ENCODE assay signal across 25 cellular contexts in genomic region chr19:493391-494170, GRCh38. TPM values are rescaled to one million over a fixed set of nuclear protein-coding genes. Genes with fewer than 3 reads are reported as not detected.
DNase-seq lines count a peak whose midpoint lies in the region; ATAC-seq, FAIRE-seq and TF ChIP-seq lines count a peak whose summit lies in the region.
"Had no signal": no experiment of that assay in that cellular context is flagged by ENCODE, and none has a peak within 500 bp of the region (broad histone marks: within the 10 kb centered on the region; RNA-seq: fewer than 3 reads in every experiment).

No MANE protein-coding gene starts in this region.

- TF ChIP-seq EP300 in K562 (IDR thresholded peaks at IDR 0.05; ENCODE audit: low read length): no peak

- no peak overlapping the region for H2AFZ ChIP-seq in K562 (ENCODE audit: low read depth, low read length)
- H2AFZ ChIP-seq in smooth muscle cell (ENCODE audit: low read depth): no peak overlapping the region

- H3K4me1 Mint-ChIP-seq in natural killer cell: peaks cover 0 to 11% of the 10 kb centered on the region in 2 donors
- no peaks in the 10 kb centered on the region for H3K4me1 Mint-ChIP-seq in MCF 10A (ENCODE audit: insufficient read depth, unreplicated experiment)

- H3K4me2 ChIP-seq in K562 (ENCODE audit: insufficient read depth, low read length): no peak overlapping the region
- H3K4me2 ChIP-seq in smooth muscle cell: no peak overlapping the region
- H3K4me2 ChIP-seq: BLaER1 had no signal

- TF ChIP-seq RAD21 in K562 (CRISPR knock-in tag; conservative IDR thresholded peaks at IDR 0.05 in 1 of 2, IDR thresholded peaks at IDR 0.05 in 1 of 2): no peak

- H3K4me3 ChIP-seq in right cardiac atrium (ENCODE audit: low read length) (no peak overlapping the region), K562 (no peak overlapping the region), smooth muscle cell (no peak overlapping the region)
- H3K4me3 ChIP-seq: BLaER1, esophagus muscularis mucosa, left ventricle myocardium inferior, prostate gland had no signal

- no peak for TF ChIP-seq POLR2A in K562 (conservative IDR thresholded peaks at IDR 0.05)

- in situ Hi-C loops in K562 (cut with MboI): no loop called here

- no peak for FAIRE-seq in K562 (lab: Jason Lieb, UNC)
- FAIRE-seq in GM19239 (lab: Jason Lieb, UNC): no peak

- BruUV-seq in K562 (replicated peaks; lab: Mats Ljungman, UMichigan): no TSS peak
- no TSS peak for BruUV-seq in MCF 10A (replicated peaks; lab: Mats Ljungman, UMichigan)

- DNase-seq in right cardiac atrium (peak in 2 of 3 donors; percentile 40 to 67), left ventricle myocardium superior (no peak), K562 (ENCODE audit: extremely low read depth in 1 of 4, low spot score in 3 of 4) (no peak), natural killer cell (no peak), smooth muscle cell (lab: John Stamatoyannopoulos, UW; ENCODE audit: unreplicated experiment) (no peak), MCF 10A (ENCODE audit: unreplicated experiment) (no peak), GM19239 (ENCODE audit: insufficient read length, low spot score) (no peak)
- DNase-seq in stimulated activated naive CD4-positive, alpha-beta T cell (lab: John Stamatoyannopoulos, UW): no peak
- DNase-seq: activated CD4-positive, alpha-beta T cell treated with anti-CD3 and anti-CD28 coated beads for 48 hours; effector CD8-positive, alpha-beta T cell; foreskin melanocyte; HFFc6; hippocampal formation; left ventricle myocardium inferior; NCI-H1048; NCI-H1930; NCI-H526 treated with DMSO at 0.1 percent for 48 hours; substantia nigra had no signal

- no peak overlapping the region for H3K4me3 Mint-ChIP-seq in natural killer cell
- no peak overlapping the region for H3K4me3 Mint-ChIP-seq in MCF 10A (ENCODE audit: unreplicated experiment)
- H3K4me3 Mint-ChIP-seq: activated CD8-positive, alpha-beta memory T cell treated with anti-CD3 and anti-CD28 coated beads, Interleukin-2, amount 10 ng/mL, durations not matched to agents 7 days and 5 days; HFFc6; T-helper 1 cell treated with Interleukin-12 subunit alpha and Interleukin-12 subunit beta and Interleukin-4 antibody, amounts not matched to agents 30 μg/mL and 1 μg/mL, for 36 hours had no signal

- no peaks in the 10 kb centered on the region for H3K9me3 ChIP-seq in right cardiac atrium (ENCODE audit: control insufficient read depth, low read length)
- H3K9me3 ChIP-seq in K562 (replicated peaks; ENCODE audit: control insufficient read depth, insufficient read depth, low read depth, low read length): no peaks in the 10 kb centered on the region
- H3K9me3 ChIP-seq in smooth muscle cell (replicated peaks; ENCODE audit: low read depth): no peaks in the 10 kb centered on the region
- H3K9me3 ChIP-seq: esophagus muscularis mucosa, left ventricle myocardium inferior, prostate gland had no signal

- H3K27me3 ChIP-seq in right cardiac atrium (ENCODE audit: control insufficient read depth, insufficient read depth) (no peaks in the 10 kb centered on the region), K562 (ENCODE audit: control insufficient read depth in 2 of 2, insufficient read depth in 2 of 2, low read length in 2 of 2) (no peaks in the 10 kb centered on the region), smooth muscle cell (ENCODE audit: low read depth) (peaks cover 21% of the 10 kb centered on the region)

- H3K27ac ChIP-seq in right cardiac atrium (ENCODE audit: low read length) (no peak overlapping the region), K562 (ENCODE audit: extremely low read depth, low read depth, low read length) (no peak overlapping the region), smooth muscle cell (ENCODE audit: low read depth) (no peak overlapping the region)
- H3K27ac ChIP-seq: BLaER1, esophagus muscularis mucosa, left ventricle myocardium inferior, prostate gland, RWPE1 had no signal

- H4K20me1 ChIP-seq in K562 (replicated peaks; ENCODE audit: control insufficient read depth, insufficient read depth, low read length): no peaks in the 10 kb centered on the region
- H4K20me1 ChIP-seq in smooth muscle cell (ENCODE audit: low read depth): no peaks in the 10 kb centered on the region
- H4K20me1 ChIP-seq: BLaER1 had no signal

- intact Hi-C loops in right cardiac atrium (cut with DNase I): no loop called here
- intact Hi-C loops in left ventricle myocardium superior (cut with micrococcal nuclease): no loop called here
- intact Hi-C loops in K562 (cut with micrococcal nuclease): no loop called here
- intact Hi-C loops in natural killer cell (cut with micrococcal nuclease): no loop called here
- intact Hi-C loops in MCF 10A (cut with micrococcal nuclease): no loop called here

- H3K9ac ChIP-seq in K562 (ENCODE audit: insufficient read depth in 1 of 2, low read depth in 2 of 2, low read length in 2 of 2): no peak overlapping the region
- no peak overlapping the region for H3K9ac ChIP-seq in smooth muscle cell (ENCODE audit: low read depth)
- H3K9ac ChIP-seq: BLaER1 had no signal

- peaks cover 5% of the 10 kb centered on the region for H3F3A ChIP-seq in smooth muscle cell (ENCODE audit: low read depth)

- H3K4me1 ChIP-seq in right cardiac atrium (ENCODE audit: control insufficient read depth, insufficient read depth, low read length) (no peaks in the 10 kb centered on the region), K562 (replicated peaks in 1 of 2; ENCODE audit: control insufficient read depth in 2 of 2, insufficient read depth in 2 of 2, low read length in 2 of 2) (peaks cover 0 to 69% of the 10 kb centered on the region in 2 experiments; a peak in 3 of 5 replicates), smooth muscle cell (ENCODE audit: low read depth) (peaks cover 8% of the 10 kb centered on the region)
- H3K4me1 ChIP-seq: prostate gland had no signal

- CTCF ChIA-PET in K562 (lab: Yijun Ruan, JAX; ENCODE audit: low intra/inter-chr PET ratio): no interaction called here
- CTCF ChIA-PET in MCF 10A (lab: Yijun Ruan, JAX): no interaction called here

- peaks cover 0 to 6% of the 10 kb centered on the region in 2 donors for H3K27me3 Mint-ChIP-seq in natural killer cell (ENCODE audit: low read depth in 2 of 2)
- peaks cover 9% of the 10 kb centered on the region for H3K27me3 Mint-ChIP-seq in MCF 10A (ENCODE audit: insufficient read depth, unreplicated experiment)

- H3K36me3 Mint-ChIP-seq in natural killer cell (no peaks in the 10 kb centered on the region), MCF 10A (ENCODE audit: insufficient read depth, unreplicated experiment) (peaks cover 10% of the 10 kb centered on the region)

- H3K9me1 ChIP-seq in K562 (ENCODE audit: control insufficient read depth, insufficient read depth, low read length): no peaks in the 10 kb centered on the region

- peaks cover 2% of the 10 kb centered on the region; the same call in 1 of the 3 replicates for H3K79me2 ChIP-seq in K562 (ENCODE audit: control insufficient read depth, insufficient read depth, low read length)
- H3K79me2 ChIP-seq in smooth muscle cell (ENCODE audit: low read depth): no peaks in the 10 kb centered on the region

- WGBS in right cardiac atrium: 59% methylated on average over 23 of the region's 23 CpGs
- WGBS in K562 (ENCODE audit: insufficient coverage, low coverage, missing lambda C conversion rate): 70% methylated on average over 10 of the region's 23 CpGs
- WGBS in smooth muscle cell (ENCODE audit: low lambda C conversion rate): 88% methylated on average over 23 of the region's 23 CpGs

- POLR2A ChIA-PET in K562 (lab: Yijun Ruan, JAX): no interaction called here
- POLR2A ChIA-PET in MCF 10A (lab: Yijun Ruan, JAX): no interaction called here

- TF ChIP-seq CTCF in K562 (IDR thresholded peaks at IDR 0.05 in 2 of 3, conservative IDR thresholded peaks at IDR 0.05 in 1 of 3; ENCODE audit: insufficient read depth in 2 of 3, low read depth in 1 of 3, low read length in 3 of 3) (no peak), natural killer cell (IDR thresholded peaks at IDR 0.05) (no peak), smooth muscle cell (IDR thresholded peaks at IDR 0.05; ENCODE audit: borderline replicate concordance, insufficient read depth, poor library complexity, severe bottlenecking) (no peak), MCF 10A (IDR thresholded peaks at IDR 0.05; ENCODE audit: unreplicated experiment) (no peak)

- ATAC-seq in right cardiac atrium (no peak), left ventricle myocardium superior (no peak), K562 (no peak), natural killer cell (no peak)
- ATAC-seq: activated CD8-positive, alpha-beta memory T cell treated with anti-CD3 and anti-CD28 coated beads, Interleukin-2, amount 10 ng/mL, durations not matched to agents 7 days and 5 days had no signal

- H3K9me3 Mint-ChIP-seq in natural killer cell (no peaks in the 10 kb centered on the region), MCF 10A (ENCODE audit: unreplicated experiment) (peaks cover 9% of the 10 kb centered on the region)

- H3K27ac Mint-ChIP-seq in natural killer cell (peak overlapping the region; percentile 1), MCF 10A (ENCODE audit: low read depth, unreplicated experiment) (no peak overlapping the region)
- H3K27ac Mint-ChIP-seq: activated CD8-positive, alpha-beta memory T cell treated with anti-CD3 and anti-CD28 coated beads, Interleukin-2, amount 10 ng/mL, durations not matched to agents 7 days and 5 days; HFFc6; T-helper 1 cell treated with Interleukin-12 subunit alpha and Interleukin-12 subunit beta and Interleukin-4 antibody, amounts not matched to agents 30 μg/mL and 1 μg/mL, for 36 hours had no signal

- no peaks in the 10 kb centered on the region for H3K36me3 ChIP-seq in K562 (ENCODE audit: control insufficient read depth, insufficient read depth, low read length)
- H3K36me3 ChIP-seq in smooth muscle cell (ENCODE audit: low read depth): no peaks in the 10 kb centered on the region
- H3K36me3 ChIP-seq: BLaER1, esophagus muscularis mucosa, left ventricle myocardium inferior, prostate gland had no signal

RNA-seq across cellular contexts. Expression of gene MADCAM1, which starts 2.7 kb away (rescaled TPM):
- total RNA-seq in right cardiac atrium: under 1 TPM; 0.28 to 0.59 (median 0.36) TPM
- 0.27 TPM for polyA plus RNA-seq in right cardiac atrium
- 0.37 TPM for total RNA-seq in left ventricle myocardium superior
- total RNA-seq in K562 (2011; cell fraction: chromatin; rRNA removed; ENCODE audit: low replicate concordance): not detected in 2 replicates
- total RNA-seq in K562 (2011; cell fraction: nucleolus; rRNA removed): 0.79 and 1.0 TPM in 2 replicates
- not detected in 2 replicates for total RNA-seq in K562 (2011; cell fraction: nucleoplasm; rRNA removed)
- total RNA-seq in K562 (2014; rRNA removed): 0.09 and 0.20 TPM in 2 replicates
- not detected in 2 replicates for total RNA-seq in K562 (2014; rRNA removed; fragmentation: Illumina TruSeq; extraction: Trizol)
- total RNA-seq in K562 (2015; rRNA removed; fragmentation: Illumina TruSeq; extraction: Trizol): not detected in 2 replicates
- total RNA-seq in K562 (2021): 0.09 TPM in 1 of 2 replicates, not detected in the other
- 0.05 TPM in 1 of 2 replicates, not detected in the other for polyA plus RNA-seq in K562 (2011; rRNA removed)
- 0.12 TPM in 1 of 2 replicates, not detected in the other for polyA plus RNA-seq in K562 (2011; cell fraction: cytosol; rRNA removed)
- 0.18 and 0.40 TPM in 2 replicates for polyA plus RNA-seq in K562 (2011; cell fraction: nucleus; rRNA removed)
- polyA plus RNA-seq in K562 (2012): 0.27 and 0.82 TPM in 2 replicates
- polyA plus RNA-seq in K562 (2014; fragmentation: Illumina TruSeq; extraction: Trizol): not detected in 2 replicates
- polyA plus RNA-seq in K562 (2014; fragmentation: Nextera tagmentation; extraction: Ambion mirVana): not detected
- polyA plus RNA-seq in K562 (2014; rRNA removed): 0.12 and 0.36 TPM in 2 replicates
- polyA minus RNA-seq in K562 (2011; rRNA and poly(A)+ RNA removed): not detected in 2 replicates
- not detected in 2 replicates for polyA minus RNA-seq in K562 (2011; cell fraction: cytosol; rRNA and poly(A)+ RNA removed)
- polyA minus RNA-seq in K562 (2011; cell fraction: nucleus; rRNA and poly(A)+ RNA removed): 0.22 TPM in 1 of 2 replicates, not detected in the other
- total RNA-seq in natural killer cell: under 1 TPM in 2 of 3 donors, not detected in 1; 0.43 to 0.54 TPM
- not detected in 2 replicates for total RNA-seq in smooth muscle cell
- polyA plus RNA-seq in smooth muscle cell: 0.24 TPM in 1 of 2 replicates, not detected in the other
- total RNA-seq in MCF 10A (2022): 0.25 and 0.47 TPM in 2 replicates
- total RNA-seq: Daoy had no signal

RNA-seq across cellular contexts. Expression of gene TPGS1, which starts 13.7 kb away (rescaled TPM):
- total RNA-seq in right cardiac atrium: 10 to 100 TPM; 10.9 to 15.6 (median 14.7) TPM
- 21.3 TPM for polyA plus RNA-seq in right cardiac atrium
- total RNA-seq in left ventricle myocardium superior: 10.5 TPM
- total RNA-seq in K562 (2011; cell fraction: chromatin; rRNA removed; ENCODE audit: low replicate concordance): 7.0 and 14.9 TPM in 2 replicates
- total RNA-seq in K562 (2011; cell fraction: nucleolus; rRNA removed): 10.1 and 11.5 TPM in 2 replicates
- 5.3 and 6.3 TPM in 2 replicates for total RNA-seq in K562 (2011; cell fraction: nucleoplasm; rRNA removed)
- 22.6 and 31.6 TPM in 2 replicates for total RNA-seq in K562 (2014; rRNA removed)
- total RNA-seq in K562 (2014; rRNA removed; fragmentation: Illumina TruSeq; extraction: Trizol): 0.32 and 0.47 TPM in 2 replicates
- 1.2 and 2.3 TPM in 2 replicates for total RNA-seq in K562 (2015; rRNA removed; fragmentation: Illumina TruSeq; extraction: Trizol)
- total RNA-seq in K562 (2021): 13.0 and 15.5 TPM in 2 replicates
- 0.93 and 1.2 TPM in 2 replicates for polyA plus RNA-seq in K562 (2011; rRNA removed)
- polyA plus RNA-seq in K562 (2011; cell fraction: cytosol; rRNA removed): 1.9 and 24.8 TPM in 2 replicates
- polyA plus RNA-seq in K562 (2011; cell fraction: nucleus; rRNA removed): 1.8 and 3.9 TPM in 2 replicates
- 5.5 and 10.3 TPM in 2 replicates for polyA plus RNA-seq in K562 (2012)
- 0.30 and 0.33 TPM in 2 replicates for polyA plus RNA-seq in K562 (2014; fragmentation: Illumina TruSeq; extraction: Trizol)
- polyA plus RNA-seq in K562 (2014; fragmentation: Nextera tagmentation; extraction: Ambion mirVana): not detected
- 12.2 and 15.0 TPM in 2 replicates for polyA plus RNA-seq in K562 (2014; rRNA removed)
- 0.74 and 0.78 TPM in 2 replicates for polyA minus RNA-seq in K562 (2011; rRNA and poly(A)+ RNA removed)
- 1.6 and 5.0 TPM in 2 replicates for polyA minus RNA-seq in K562 (2011; cell fraction: cytosol; rRNA and poly(A)+ RNA removed)
- 3.2 and 3.8 TPM in 2 replicates for polyA minus RNA-seq in K562 (2011; cell fraction: nucleus; rRNA and poly(A)+ RNA removed)
- total RNA-seq in natural killer cell: 10 to 100 TPM; 18.7 to 20.6 (median 18.9) TPM
- 14.6 and 20.5 TPM in 2 replicates for total RNA-seq in smooth muscle cell
- 49.3 and 51.3 TPM in 2 replicates for polyA plus RNA-seq in smooth muscle cell
- total RNA-seq in MCF 10A (2022): 11.9 and 12.6 TPM in 2 replicates

RNA-seq across cellular contexts. Expression of gene SHC2, which starts 32.7 kb away (rescaled TPM):
- 10 to 100 TPM; 14.3 to 20.0 (median 17.6) TPM for total RNA-seq in right cardiac atrium
- polyA plus RNA-seq in right cardiac atrium: 21.0 TPM
- 11.0 TPM for total RNA-seq in left ventricle myocardium superior
- 0.86 and 2.4 TPM in 2 replicates for total RNA-seq in K562 (2011; cell fraction: chromatin; rRNA removed; ENCODE audit: low replicate concordance)
- total RNA-seq in K562 (2011; cell fraction: nucleolus; rRNA removed): 1.1 and 1.3 TPM in 2 replicates
- total RNA-seq in K562 (2011; cell fraction: nucleoplasm; rRNA removed): 0.88 and 1.6 TPM in 2 replicates
- total RNA-seq in K562 (2014; rRNA removed): 0.14 TPM in 1 of 2 replicates, not detected in the other
- not detected in 2 replicates for total RNA-seq in K562 (2014; rRNA removed; fragmentation: Illumina TruSeq; extraction: Trizol)
- not detected in 2 replicates for total RNA-seq in K562 (2015; rRNA removed; fragmentation: Illumina TruSeq; extraction: Trizol)
- total RNA-seq in K562 (2021): 0.16 and 0.20 TPM in 2 replicates
- polyA plus RNA-seq in K562 (2011; rRNA removed): 0.36 and 1.3 TPM in 2 replicates
- 0.49 and 0.64 TPM in 2 replicates for polyA plus RNA-seq in K562 (2011; cell fraction: cytosol; rRNA removed)
- 7.4 and 7.9 TPM in 2 replicates for polyA plus RNA-seq in K562 (2011; cell fraction: nucleus; rRNA removed)
- polyA plus RNA-seq in K562 (2012): 0.16 and 2.0 TPM in 2 replicates
- not detected in 2 replicates for polyA plus RNA-seq in K562 (2014; fragmentation: Illumina TruSeq; extraction: Trizol)
- polyA plus RNA-seq in K562 (2014; fragmentation: Nextera tagmentation; extraction: Ambion mirVana): not detected
- 0.15 TPM in 1 of 2 replicates, not detected in the other for polyA plus RNA-seq in K562 (2014; rRNA removed)
- polyA minus RNA-seq in K562 (2011; rRNA and poly(A)+ RNA removed): 0.36 and 0.53 TPM in 2 replicates
- polyA minus RNA-seq in K562 (2011; cell fraction: cytosol; rRNA and poly(A)+ RNA removed): 0.55 and 0.76 TPM in 2 replicates
- 0.89 and 0.94 TPM in 2 replicates for polyA minus RNA-seq in K562 (2011; cell fraction: nucleus; rRNA and poly(A)+ RNA removed)
- total RNA-seq in natural killer cell: under 1 TPM in 1 of 3 donors, not detected in 2; 0.75 TPM
- 10.8 and 15.6 TPM in 2 replicates for total RNA-seq in smooth muscle cell
- polyA plus RNA-seq in smooth muscle cell: 29.3 and 34.5 TPM in 2 replicates
- 0.77 and 2.8 TPM in 2 replicates for total RNA-seq in MCF 10A (2022)
- total RNA-seq: activated CD8-positive, alpha-beta memory T cell treated with anti-CD3 and anti-CD28 coated beads, Interleukin-2, amount 10 ng/mL, durations not matched to agents 7 days and 5 days; HFFc6 had no signal

RNA-seq across cellular contexts. Expression of gene CDC34, which starts 38.0 kb away (rescaled TPM):
- total RNA-seq in right cardiac atrium: 10 to 100 TPM; 66.8 to 78.4 (median 74.3) TPM
- 95.8 TPM for polyA plus RNA-seq in right cardiac atrium
- 110 TPM for total RNA-seq in left ventricle myocardium superior
- total RNA-seq in K562 (2011; cell fraction: chromatin; rRNA removed; ENCODE audit: low replicate concordance): 34.1 and 85.3 TPM in 2 replicates
- 68.2 and 70.5 TPM in 2 replicates for total RNA-seq in K562 (2011; cell fraction: nucleolus; rRNA removed)
- total RNA-seq in K562 (2011; cell fraction: nucleoplasm; rRNA removed): 40.9 and 50.4 TPM in 2 replicates
- total RNA-seq in K562 (2014; rRNA removed): 203 and 207 TPM in 2 replicates
- total RNA-seq in K562 (2014; rRNA removed; fragmentation: Illumina TruSeq; extraction: Trizol): 33.0 and 36.2 TPM in 2 replicates
- 65.5 and 75.7 TPM in 2 replicates for total RNA-seq in K562 (2015; rRNA removed; fragmentation: Illumina TruSeq; extraction: Trizol)
- 125 and 130 TPM in 2 replicates for total RNA-seq in K562 (2021)
- 82.7 and 103 TPM in 2 replicates for polyA plus RNA-seq in K562 (2011; rRNA removed)
- polyA plus RNA-seq in K562 (2011; cell fraction: cytosol; rRNA removed): 89.6 and 173 TPM in 2 replicates
- 83.8 and 124 TPM in 2 replicates for polyA plus RNA-seq in K562 (2011; cell fraction: nucleus; rRNA removed)
- 72.7 and 83.2 TPM in 2 replicates for polyA plus RNA-seq in K562 (2012)
- polyA plus RNA-seq in K562 (2014; fragmentation: Illumina TruSeq; extraction: Trizol): 55.7 and 88.4 TPM in 2 replicates
- polyA plus RNA-seq in K562 (2014; fragmentation: Nextera tagmentation; extraction: Ambion mirVana): 1 to 10 TPM in 1 of 2 experiments, under 1 TPM in 1; 0.80 to 1.0 TPM
- 125 and 142 TPM in 2 replicates for polyA plus RNA-seq in K562 (2014; rRNA removed)
- 16.2 and 28.5 TPM in 2 replicates for polyA minus RNA-seq in K562 (2011; rRNA and poly(A)+ RNA removed)
- 36.4 and 44.9 TPM in 2 replicates for polyA minus RNA-seq in K562 (2011; cell fraction: cytosol; rRNA and poly(A)+ RNA removed)
- 18.4 and 20.5 TPM in 2 replicates for polyA minus RNA-seq in K562 (2011; cell fraction: nucleus; rRNA and poly(A)+ RNA removed)
- 100 to 1,000 TPM in 2 of 3 donors, 10 to 100 TPM in 1; 68.5 to 114 (median 101) TPM for total RNA-seq in natural killer cell
- 67.7 and 72.7 TPM in 2 replicates for total RNA-seq in smooth muscle cell
- polyA plus RNA-seq in smooth muscle cell: 151 and 159 TPM in 2 replicates
- 49.7 and 61.3 TPM in 2 replicates for total RNA-seq in MCF 10A (2022)

RNA-seq across cellular contexts. Expression of gene GZMM, which starts 50.3 kb away (rescaled TPM):
- total RNA-seq in right cardiac atrium (under 1 TPM in 2 of 4 donors, not detected in 2; 0.26 to 0.32 TPM), left ventricle myocardium superior (0.37 TPM), K562 (2014; rRNA removed) (2.3 and 2.6 TPM in 2 replicates), K562 (2014; rRNA removed; fragmentation: Illumina TruSeq; extraction: Trizol) (not detected in 2 replicates), K562 (2015; rRNA removed; fragmentation: Illumina TruSeq; extraction: Trizol) (0.62 and 1.1 TPM in 2 replicates), K562 (2021) (0.72 and 1.8 TPM in 2 replicates), natural killer cell (100 to 1,000 TPM; 186 to 286 (median 253) TPM), smooth muscle cell (not detected in 2 replicates), MCF 10A (2022) (not detected in 2 replicates)
- polyA plus RNA-seq in right cardiac atrium (0.43 TPM), K562 (2011; rRNA removed) (0.70 and 0.97 TPM in 2 replicates), K562 (2014; fragmentation: Illumina TruSeq; extraction: Trizol) (0.61 TPM in 1 of 2 replicates, not detected in the other), K562 (2014; fragmentation: Nextera tagmentation; extraction: Ambion mirVana) (under 1 TPM; 0.08 to 0.27 TPM), K562 (2014; rRNA removed) (1.8 and 2.2 TPM in 2 replicates), smooth muscle cell (0.23 and 0.64 TPM in 2 replicates)
- 0.49 and 1.6 TPM in 2 replicates for total RNA-seq in K562 (2011; cell fraction: chromatin; rRNA removed; ENCODE audit: low replicate concordance)
- total RNA-seq in K562 (2011; cell fraction: nucleolus; rRNA removed): 4.0 and 4.5 TPM in 2 replicates
- 1.4 and 1.9 TPM in 2 replicates for total RNA-seq in K562 (2011; cell fraction: nucleoplasm; rRNA removed)
- 1.9 and 5.9 TPM in 2 replicates for polyA plus RNA-seq in K562 (2011; cell fraction: cytosol; rRNA removed)
- 0.87 and 1.8 TPM in 2 replicates for polyA plus RNA-seq in K562 (2011; cell fraction: nucleus; rRNA removed)
- 1.7 and 3.5 TPM in 2 replicates for polyA plus RNA-seq in K562 (2012)
- polyA minus RNA-seq in K562 (2011; rRNA and poly(A)+ RNA removed): not detected in 2 replicates
- polyA minus RNA-seq in K562 (2011; cell fraction: cytosol; rRNA and poly(A)+ RNA removed): 2.5 TPM in 1 of 2 replicates, not detected in the other
- not detected in 2 replicates for polyA minus RNA-seq in K562 (2011; cell fraction: nucleus; rRNA and poly(A)+ RNA removed)
- total RNA-seq: left ventricle myocardium inferior had no signal

Comparison
In these comparisons a context has a peak if more than half of its experiments do, and no peak if none do; other contexts are left out.
1. DNase-seq: peak in right cardiac atrium (2 of 3); none in left ventricle myocardium superior (single experiment), K562 (0 of 4), natural killer cell (single experiment), smooth muscle cell (single experiment), MCF 10A (single experiment), stimulated activated naive CD4-positive, alpha-beta T cell (0 of 6) and GM19239 (single experiment).